In the genomic region with DNA sequence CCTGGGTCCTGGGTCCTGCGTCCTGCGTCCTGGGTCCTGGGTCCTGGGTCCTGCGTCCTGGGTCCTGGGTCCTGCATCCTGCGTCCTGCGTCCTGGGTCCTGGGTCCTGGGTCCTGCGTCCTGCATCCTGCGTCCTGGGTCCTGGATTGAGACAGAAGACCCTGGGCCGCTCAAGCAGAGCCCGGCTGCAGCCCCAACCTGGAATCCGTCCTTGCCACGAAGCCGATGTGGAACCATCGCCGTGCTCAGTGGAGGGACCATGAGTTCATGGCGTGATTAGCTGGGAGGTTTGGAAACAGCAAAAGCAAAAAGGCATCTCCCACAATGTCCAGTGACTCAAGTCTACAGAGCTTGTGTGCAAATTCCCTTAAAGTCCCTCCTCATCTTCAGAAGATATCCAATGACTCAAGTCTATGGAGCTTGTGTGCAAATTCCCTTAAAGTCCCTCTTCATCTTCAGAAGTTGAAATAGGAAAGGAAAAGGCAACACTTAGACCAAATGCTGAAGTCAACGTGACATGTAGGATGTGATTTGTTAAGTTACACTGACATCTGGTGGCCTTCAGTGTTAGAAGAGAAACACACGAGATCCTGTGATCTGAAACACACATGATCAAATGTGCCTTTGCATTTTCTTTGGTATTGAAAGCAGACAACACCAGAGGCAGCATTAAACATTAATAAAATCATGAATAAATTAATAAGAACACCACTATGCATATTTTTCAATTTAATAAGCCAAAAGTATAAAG, we compare ENCODE assay signal across 8 cellular contexts.
A peak's percentile ranks its signal among the peaks of the same experiment; 100 is the strongest.
DNase-seq lines count a peak whose midpoint lies in the region; TF ChIP-seq lines count a peak whose summit lies in the region.

No MANE protein-coding gene starts in this region.

- H3K9me3 Mint-ChIP-seq in activated T-cell treated with anti-CD3 and anti-CD28 coated beads, Interleukin-2, amount 50 U/mL, for 24 hours: no peaks in the 10 kb centered on the region

- no peak overlapping the region for H3K4me3 ChIP-seq in hepatocyte

- no peaks in the 10 kb centered on the region for H3K9me2 ChIP-seq in hepatocyte (replicated peaks; ENCODE audit: insufficient read depth)

- H3K4me1 Mint-ChIP-seq in activated T-cell treated with anti-CD3 and anti-CD28 coated beads, Interleukin-2, amount 50 U/mL, for 24 hours (ENCODE audit: low read depth): no peaks in the 10 kb centered on the region

- peak; percentile 18 for DNase-seq in COLO829 (ENCODE audit: low spot score)
- peak; percentile 74 for DNase-seq in HT-29 (ENCODE audit: low spot score)
- peak; percentile 16 for DNase-seq in RWPE1 (ENCODE audit: low spot score)
- DNase-seq in hepatocyte (ENCODE audit: low spot score): peak; percentile 69
- no peak for DNase-seq in EL
- no peak for DNase-seq in activated CD4-positive, alpha-beta T cell treated with anti-CD3 and anti-CD28 coated beads, Interleukin-2, amount 50 U/mL, for 48 hours
- DNase-seq in stimulated activated naive CD4-positive, alpha-beta T cell treated with Interleukin-2 at 50 U/mL for 16 hours (lab: John Stamatoyannopoulos, UW): no peak
- no peak for DNase-seq in activated T-cell treated with anti-CD3 and anti-CD28 coated beads, Interleukin-2, amount 50 U/mL, for 24 hours

- POLR2A ChIA-PET in RWPE1 (lab: Yijun Ruan, JAX; ENCODE audit: low non-redundant PET): no interaction called here

- H3K27ac ChIP-seq in RWPE1 (no peak overlapping the region), hepatocyte (peak overlapping the region; percentile 9)

- H3K27me3 ChIP-seq in hepatocyte: no peaks in the 10 kb centered on the region

- H3K27me3 Mint-ChIP-seq in activated T-cell treated with anti-CD3 and anti-CD28 coated beads, Interleukin-2, amount 50 U/mL, for 24 hours: peaks cover 10% of the 10 kb centered on the region

- no peaks in the 10 kb centered on the region for H4K20me1 ChIP-seq in hepatocyte (ENCODE audit: insufficient read depth, poor library complexity, severe bottlenecking)

- no peaks in the 10 kb centered on the region for H3K36me3 ChIP-seq in hepatocyte (replicated peaks; ENCODE audit: insufficient read depth, low read depth)

- no peaks in the 10 kb centered on the region for H3K4me1 ChIP-seq in hepatocyte (ENCODE audit: insufficient read depth)

- no peaks in the 10 kb centered on the region for H3K36me3 Mint-ChIP-seq in activated T-cell treated with anti-CD3 and anti-CD28 coated beads, Interleukin-2, amount 50 U/mL, for 24 hours (ENCODE audit: low read depth)

- CTCF ChIA-PET in RWPE1 (lab: Yijun Ruan, JAX): interaction anchor here (0.7 kb wide), 2 partner anchors 21 to 325 kb away, joined by 3 read pairs; no protein-coding TSS in a partner anchor

- no peaks in the 10 kb centered on the region for H3K79me2 ChIP-seq in hepatocyte

- H2AFZ ChIP-seq in hepatocyte: no peak overlapping the region

- no peak overlapping the region for H3K4me3 Mint-ChIP-seq in activated T-cell treated with anti-CD3 and anti-CD28 coated beads, Interleukin-2, amount 50 U/mL, for 24 hours

- no peak overlapping the region for H3K27ac Mint-ChIP-seq in activated T-cell treated with anti-CD3 and anti-CD28 coated beads, Interleukin-2, amount 50 U/mL, for 24 hours

- 78% methylated on average over 11 of the region's 17 CpGs for WGBS in hepatocyte (ENCODE audit: low lambda C conversion rate, missing lambda C conversion rate)

- no peaks in the 10 kb centered on the region for H3K9me3 ChIP-seq in hepatocyte (ENCODE audit: low read depth)

- TF ChIP-seq CTCF in RWPE1 (conservative IDR thresholded peaks at IDR 0.05; ENCODE audit: low read depth) (peak; percentile 32; the same call in 1 of the 2 replicates), hepatocyte (IDR thresholded peaks at IDR 0.05; ENCODE audit: poor library complexity) (peak; percentile 82)

- H3K4me2 ChIP-seq in hepatocyte: no peak overlapping the region

Comparison
In these comparisons a context has a peak if more than half of its experiments do, and no peak if none do; other contexts are left out.
1. DNase-seq: peak in COLO829 (single experiment), HT-29 (single experiment), RWPE1 (single experiment) and hepatocyte (single experiment); none in EL (single experiment), activated CD4-positive, alpha-beta T cell treated with anti-CD3 and anti-CD28 coated beads, Interleukin-2, amount 50 U/mL, for 48 hours (0 of 2), stimulated activated naive CD4-positive, alpha-beta T cell treated with Interleukin-2 at 50 U/mL for 16 hours (single experiment) and activated T-cell treated with anti-CD3 and anti-CD28 coated beads, Interleukin-2, amount 50 U/mL, for 24 hours (single experiment).